Comparison of ENCODE assay signal across 23 cellular contexts in the genomic region with DNA sequence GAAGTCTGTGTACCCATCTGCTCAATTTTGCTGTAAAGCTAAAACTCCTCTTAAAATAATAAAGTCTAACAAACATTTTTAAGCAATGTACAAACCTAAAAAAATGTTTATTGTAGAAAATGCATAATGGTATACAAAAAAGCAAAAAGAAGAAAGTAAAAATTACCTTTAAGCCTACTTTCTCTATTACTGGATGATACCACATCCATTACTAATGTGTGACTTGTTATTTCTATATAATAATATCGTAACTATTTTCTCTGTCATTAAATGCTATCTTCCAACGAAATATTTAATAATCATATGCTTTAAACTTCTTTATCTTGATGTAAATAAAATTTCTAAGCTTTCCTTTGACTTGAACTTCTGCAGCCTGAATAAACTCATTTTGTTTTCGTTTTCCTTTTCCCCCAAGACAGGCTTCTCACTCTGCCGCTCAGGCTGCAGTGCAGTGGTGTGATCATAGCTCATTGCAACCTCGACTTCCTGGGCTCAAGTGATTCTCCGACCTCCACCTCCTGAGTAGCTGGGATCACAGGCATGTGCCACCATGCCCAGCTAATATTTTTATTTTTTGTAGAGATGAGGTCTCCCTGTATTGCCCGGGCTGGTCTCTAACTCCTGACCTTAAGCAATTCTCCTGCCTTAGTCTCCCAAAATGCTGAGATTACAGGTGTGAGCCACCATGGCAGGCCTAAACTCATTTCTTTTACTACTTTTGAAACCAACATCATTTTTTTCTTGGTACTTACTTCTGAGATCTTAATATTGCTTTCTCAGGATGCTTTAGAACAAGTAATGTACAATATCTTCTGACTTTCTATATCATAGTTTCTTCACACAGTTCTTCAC. TPM values are rescaled to one million over a fixed set of nuclear protein-coding genes. Genes with fewer than 3 reads are reported as not detected.
DNase-seq lines count a peak whose midpoint lies in the region; ATAC-seq lines count a peak whose summit lies in the region.
"Had no signal": no experiment of that assay in that cellular context is flagged by ENCODE, and none has a peak within 500 bp of the region (broad histone marks: within the 10 kb centered on the region; RNA-seq: fewer than 3 reads in every experiment).

No MANE protein-coding gene starts in this region.

- H3K27ac Mint-ChIP-seq in activated T-cell treated with anti-CD3 and anti-CD28 coated beads, Interleukin-2, amount 50 U/mL, for 72 hours = no peak overlapping the region
- no peak overlapping the region for H3K27ac Mint-ChIP-seq in natural killer cell treated with Interleukin-12 subunit alpha and Interleukin-12 subunit beta and Interleukin-15 and Interleukin-18, amount 100 ng/mL, for 72 hours
- H3K27ac Mint-ChIP-seq: B cell, neural progenitor cell, T-cell had no signal

- H3K23ac ChIP-seq in mesenchymal stem cell (ENCODE audit: low read length in 2 of 2) = no peak overlapping the region

- H3K4me1 Mint-ChIP-seq in activated T-cell treated with anti-CD3 and anti-CD28 coated beads, Interleukin-2, amount 50 U/mL, for 72 hours (ENCODE audit: low read depth) = peaks cover 8% of the 10 kb centered on the region
- H3K4me1 Mint-ChIP-seq in natural killer cell treated with Interleukin-12 subunit alpha and Interleukin-12 subunit beta and Interleukin-15 and Interleukin-18, amount 100 ng/mL, for 72 hours (ENCODE audit: low read depth in 2 of 2) = peaks cover 7 to 8% of the 10 kb centered on the region in 2 donors
- H3K4me1 Mint-ChIP-seq: neural progenitor cell had no signal

- peak overlapping the region; percentile 2 to 33 for H3K4me3 Mint-ChIP-seq in activated T-cell treated with anti-CD3 and anti-CD28 coated beads, Interleukin-2, amount 50 U/mL, for 72 hours
- peak overlapping the region; percentile 68 for H3K4me3 Mint-ChIP-seq in natural killer cell treated with Interleukin-12 subunit alpha and Interleukin-12 subunit beta and Interleukin-15 and Interleukin-18, amount 100 ng/mL, for 72 hours
- H3K4me3 Mint-ChIP-seq: B cell, neural progenitor cell, T-cell had no signal

- no peaks in the 10 kb centered on the region for H3K79me1 ChIP-seq in mesenchymal stem cell (replicated peaks; ENCODE audit: low read length, poor library complexity, severe bottlenecking)

- no peaks in the 10 kb centered on the region for H3K27me3 Mint-ChIP-seq in activated T-cell treated with anti-CD3 and anti-CD28 coated beads, Interleukin-2, amount 50 U/mL, for 72 hours (ENCODE audit: low read depth)
- H3K27me3 Mint-ChIP-seq in natural killer cell treated with Interleukin-12 subunit alpha and Interleukin-12 subunit beta and Interleukin-15 and Interleukin-18, amount 100 ng/mL, for 72 hours = no peaks in the 10 kb centered on the region
- H3K27me3 Mint-ChIP-seq: B cell, T-cell had no signal

- no peak for DNase-seq in activated T-cell treated with anti-CD3 and anti-CD28 coated beads, Interleukin-2, amount 50 U/mL, for 72 hours
- DNase-seq in activated T-cell treated with anti-CD3 and anti-CD28 coated beads, Interleukin-2, amount 50 U/mL, for 48 hours = no peak
- no peak for DNase-seq in natural killer cell treated with Interleukin-12 subunit alpha and Interleukin-12 subunit beta and Interleukin-15 and Interleukin-18, amount 100 ng/mL, for 72 hours (ENCODE audit: low spot score)
- no peak for DNase-seq in effector memory CD4-positive, alpha-beta T cell
- DNase-seq in mesenchymal stem cell = no peak
- DNase-seq in hypothalamus (lab: John Stamatoyannopoulos, UW) = no peak
- DNase-seq: activated CD4-positive, alpha-beta T cell treated with anti-CD3 and anti-CD28 coated beads for 1 hour; body of pancreas; COR-L47; H7; NCI-H1092; NCI-H2029; T-cell had no signal

- no peak overlapping the region for H2BK15ac ChIP-seq in mesenchymal stem cell (ENCODE audit: low read depth, poor library complexity, severe bottlenecking)

- no peaks in the 10 kb centered on the region for H3K36me3 ChIP-seq in effector memory CD4-positive, alpha-beta T cell (ENCODE audit: control insufficient read depth, insufficient read depth, low read length)
- H3K36me3 ChIP-seq in mesenchymal stem cell (ENCODE audit: control insufficient read depth in 1 of 2, insufficient read depth in 2 of 2, low read depth in 1 of 2, low read length in 2 of 2) = no peaks in the 10 kb centered on the region
- H3K36me3 ChIP-seq: gastroesophageal sphincter, neural progenitor cell, prostate gland, suprapubic skin had no signal

- H2BK5ac ChIP-seq in mesenchymal stem cell (ENCODE audit: low read depth, low read length, poor library complexity, severe bottlenecking) = no peak overlapping the region

- H3K4me2 ChIP-seq in mesenchymal stem cell (ENCODE audit: low read length, poor library complexity, severe bottlenecking) = no peak overlapping the region
- H3K4me2 ChIP-seq: A549, neural progenitor cell had no signal

- no peak overlapping the region for H3K14ac ChIP-seq in mesenchymal stem cell (ENCODE audit: low read length in 2 of 2)

- no peak overlapping the region for H4K91ac ChIP-seq in mesenchymal stem cell (ENCODE audit: low read length)

- no peak overlapping the region for H2BK12ac ChIP-seq in mesenchymal stem cell (ENCODE audit: low read length in 2 of 2)

- H2BK120ac ChIP-seq in mesenchymal stem cell (ENCODE audit: low read depth, low read length) = no peak overlapping the region

- no peak overlapping the region for H3K4ac ChIP-seq in mesenchymal stem cell (ENCODE audit: low read depth in 1 of 2, low read length in 2 of 2)

- no peaks in the 10 kb centered on the region for H3K4me1 ChIP-seq in effector memory CD4-positive, alpha-beta T cell (ENCODE audit: control insufficient read depth, insufficient read depth, low read length, poor library complexity, severe bottlenecking)
- H3K4me1 ChIP-seq in mesenchymal stem cell (ENCODE audit: control insufficient read depth, insufficient read depth, low read depth, low read length) = no peaks in the 10 kb centered on the region
- H3K4me1 ChIP-seq: A549, body of pancreas, gastroesophageal sphincter, neural progenitor cell, prostate gland, suprapubic skin had no signal

- H3K27ac ChIP-seq in effector memory CD4-positive, alpha-beta T cell (ENCODE audit: insufficient read depth, low read length, poor library complexity, severe bottlenecking) = no peak overlapping the region
- no peak overlapping the region for H3K27ac ChIP-seq in mesenchymal stem cell (ENCODE audit: low read length, poor library complexity, severe bottlenecking)
- H3K27ac ChIP-seq: A549, body of pancreas, gastroesophageal sphincter, neural progenitor cell, prostate gland, suprapubic skin had no signal

- no peak overlapping the region for H3K18ac ChIP-seq in mesenchymal stem cell (ENCODE audit: low read depth in 1 of 2, low read length in 2 of 2)

- no peaks in the 10 kb centered on the region for H3K9me3 ChIP-seq in effector memory CD4-positive, alpha-beta T cell (ENCODE audit: control insufficient read depth, low read length)
- H3K9me3 ChIP-seq in mesenchymal stem cell (ENCODE audit: control insufficient read depth, low read length) = no peaks in the 10 kb centered on the region
- H3K9me3 ChIP-seq: body of pancreas, gastroesophageal sphincter, prostate gland had no signal

- no peak overlapping the region for H2AK5ac ChIP-seq in mesenchymal stem cell (ENCODE audit: low read length, severe bottlenecking)

- no peak overlapping the region for H2AFZ ChIP-seq in mesenchymal stem cell (ENCODE audit: low read depth, low read length)
- H2AFZ ChIP-seq: neural progenitor cell had no signal

- no peak overlapping the region for H4K8ac ChIP-seq in mesenchymal stem cell (ENCODE audit: low read length)

- peaks cover 20 to 33% of the 10 kb centered on the region in 2 donors for H3K36me3 Mint-ChIP-seq in activated T-cell treated with anti-CD3 and anti-CD28 coated beads, Interleukin-2, amount 50 U/mL, for 72 hours (ENCODE audit: insufficient read depth in 2 of 2)
- peaks cover 10% of the 10 kb centered on the region for H3K36me3 Mint-ChIP-seq in natural killer cell treated with Interleukin-12 subunit alpha and Interleukin-12 subunit beta and Interleukin-15 and Interleukin-18, amount 100 ng/mL, for 72 hours

- H3K27me3 ChIP-seq in effector memory CD4-positive, alpha-beta T cell (replicated peaks; ENCODE audit: control insufficient read depth, insufficient read depth, low read length, poor library complexity, severe bottlenecking) = no peaks in the 10 kb centered on the region
- no peaks in the 10 kb centered on the region for H3K27me3 ChIP-seq in mesenchymal stem cell (ENCODE audit: control insufficient read depth in 1 of 2, insufficient read depth in 1 of 2, low read length in 2 of 2)
- H3K27me3 ChIP-seq: body of pancreas, gastroesophageal sphincter, neural progenitor cell, suprapubic skin had no signal

- ATAC-seq in activated T-cell treated with anti-CD3 and anti-CD28 coated beads, Interleukin-2, amount 50 U/mL, for 72 hours (replicated peaks in 1 of 2) = no peak
- ATAC-seq in GM21528 (IDR thresholded peaks at IDR 0.05; ENCODE audit: low FRiP score, unreplicated experiment) (peak; percentile 61), HG03439 (IDR thresholded peaks at IDR 0.05; ENCODE audit: unreplicated experiment) (peak; percentile 77)
- no peak for ATAC-seq in natural killer cell treated with Interleukin-12 subunit alpha and Interleukin-12 subunit beta and Interleukin-15 and Interleukin-18, amount 100 ng/mL, for 72 hours
- ATAC-seq: A549, body of pancreas, gastroesophageal sphincter, Panc1, T-cell had no signal

- H3K4me3 ChIP-seq in effector memory CD4-positive, alpha-beta T cell (ENCODE audit: insufficient read depth, low read depth, low read length, poor library complexity, severe bottlenecking) = no peak overlapping the region
- no peak overlapping the region for H3K4me3 ChIP-seq in mesenchymal stem cell (ENCODE audit: insufficient read depth in 1 of 2, low read depth in 1 of 2, low read length in 2 of 2)
- H3K4me3 ChIP-seq: A549, body of pancreas, gastroesophageal sphincter, lung, neural progenitor cell, prostate gland, suprapubic skin had no signal

- H3K9me3 Mint-ChIP-seq in activated T-cell treated with anti-CD3 and anti-CD28 coated beads, Interleukin-2, amount 50 U/mL, for 72 hours = peaks cover 19 to 24% of the 10 kb centered on the region in 2 donors
- no peaks in the 10 kb centered on the region for H3K9me3 Mint-ChIP-seq in natural killer cell treated with Interleukin-12 subunit alpha and Interleukin-12 subunit beta and Interleukin-15 and Interleukin-18, amount 100 ng/mL, for 72 hours

- H3K9ac ChIP-seq in mesenchymal stem cell (ENCODE audit: low read length) = no peak overlapping the region
- H3K9ac ChIP-seq: neural progenitor cell had no signal

- 88% methylated on average over 5 of the region's 7 CpGs for WGBS in mesenchymal stem cell

RNA-seq across cellular contexts. Expression of gene DNAH7, which starts 18.1 kb away (rescaled TPM):
- total RNA-seq in activated T-cell treated with anti-CD3 and anti-CD28 coated beads, Interleukin-2, amount 50 U/mL, for 72 hours = under 1 TPM in 1 of 2 donors, not detected in 1; 0.02 TPM
- under 1 TPM; 0.02 to 0.11 TPM for total RNA-seq in natural killer cell treated with Interleukin-12 subunit alpha and Interleukin-12 subunit beta and Interleukin-15 and Interleukin-18, amount 100 ng/mL, for 72 hours
- 0.23 TPM for polyA plus RNA-seq in mesenchymal stem cell (2013, experiment 1 of 2)
- polyA plus RNA-seq in mesenchymal stem cell (2013, experiment 2 of 2) = 0.49 TPM

Comparison
In these comparisons a context has a peak if more than half of its experiments do, and no peak if none do; other contexts are left out.
1. ATAC-seq: peak in GM21528 (single experiment) and HG03439 (single experiment); none in activated T-cell treated with anti-CD3 and anti-CD28 coated beads, Interleukin-2, amount 50 U/mL, for 72 hours (0 of 2) and natural killer cell treated with Interleukin-12 subunit alpha and Interleukin-12 subunit beta and Interleukin-15 and Interleukin-18, amount 100 ng/mL, for 72 hours (0 of 2).